Comparison of ENCODE assay signal across 8 cellular contexts in the genomic region with DNA sequence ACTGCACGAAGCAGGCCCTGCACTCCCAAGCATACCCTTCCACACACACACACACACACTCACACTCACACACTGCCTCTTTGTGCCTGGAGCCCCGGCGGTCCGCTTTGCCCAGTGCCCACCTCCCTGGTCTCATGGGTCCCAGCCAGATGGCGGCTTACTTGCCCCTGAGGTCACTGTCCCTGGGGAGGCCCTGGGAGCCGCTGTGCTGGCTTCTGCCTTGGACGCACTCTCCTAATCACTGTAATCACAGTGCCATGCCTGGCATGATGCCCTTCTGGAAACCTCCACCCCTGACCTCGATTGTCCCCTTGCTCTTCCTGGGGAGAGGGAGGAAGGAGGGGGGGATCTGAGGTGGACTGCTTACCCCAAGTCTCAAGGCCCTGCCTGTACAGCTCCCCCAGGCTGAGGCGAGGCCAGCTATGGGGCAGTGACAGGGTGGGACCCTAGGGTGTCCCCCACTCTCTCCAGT. TPM values are rescaled to one million over a fixed set of nuclear protein-coding genes. Genes with fewer than 3 reads are reported as not detected.
A peak's percentile ranks its signal among the peaks of the same experiment; 100 is the strongest.
DNase-seq lines count a peak whose midpoint lies in the region; TF ChIP-seq lines count a peak whose summit lies in the region.

No MANE protein-coding gene starts in this region.

- H3K4me1 ChIP-seq in colonic mucosa: no peaks in the 10 kb centered on the region
- peaks cover 10 to 31% of the 10 kb centered on the region in 2 donors for H3K4me1 ChIP-seq in thyroid gland

- H3K4me3 ChIP-seq in colonic mucosa: no peak overlapping the region
- H3K4me3 ChIP-seq in lower leg skin (ENCODE audit: low read depth, poor library complexity, severe bottlenecking): no peak overlapping the region
- peak overlapping the region in 1 of 3 donors; percentile 26 for H3K4me3 ChIP-seq in thyroid gland (replicated peaks in 1 of 3)

- H3K9me3 ChIP-seq in colonic mucosa: no peaks in the 10 kb centered on the region
- no peaks in the 10 kb centered on the region for H3K9me3 ChIP-seq in thyroid gland

- intact Hi-C loops in colonic mucosa (cut with DNase I): no loop called here
- intact Hi-C loops in lower leg skin (cut with DNase I; ENCODE audit: low total_unique reads): no loop called here
- intact Hi-C loops in thyroid gland (cut with DNase I): no loop called here

- peak overlapping the region; percentile 58 to 69 for H3K9ac ChIP-seq in colonic mucosa (ENCODE audit: low read depth in 2 of 2, low read length in 2 of 2)

- TF ChIP-seq CTCF in colonic mucosa (IDR thresholded peaks at IDR 0.05) (no peak), lower leg skin (IDR thresholded peaks at IDR 0.05) (no peak), thyroid gland (IDR thresholded peaks at IDR 0.05) (no peak)

- TF ChIP-seq POLR2A in lower leg skin (IDR thresholded peaks at IDR 0.05) (no peak), thyroid gland (IDR thresholded peaks at IDR 0.05) (no peak)

- peak; percentile 74 for DNase-seq in HT-29 (ENCODE audit: low spot score)
- no peak for DNase-seq in colonic mucosa
- peak; percentile 62 to 91 for DNase-seq in lower leg skin (ENCODE audit: low spot score in 2 of 2)
- peak; percentile 45 to 57 for DNase-seq in thyroid gland
- DNase-seq in effector CD4-positive, alpha-beta T cell: no peak
- no peak for DNase-seq in NCI-H510A treated with DMSO at 0.1 percent for 48 hours (lab: John Stamatoyannopoulos, UW)
- DNase-seq in SHP77 treated with DMSO at 0.1 percent for 48 hours (lab: John Stamatoyannopoulos, UW): no peak
- DNase-seq in MV-4-11 (lab: John Stamatoyannopoulos, UW): no peak

- WGBS in lower leg skin, 2 donors: 15 to 27% methylated on average over 9 of the region's 9 CpGs
- WGBS in thyroid gland, 2 donors: 25 to 42% methylated on average over 5 to 7 of the region's 9 CpGs

- H3K27me3 ChIP-seq in colonic mucosa (no peaks in the 10 kb centered on the region), thyroid gland (no peaks in the 10 kb centered on the region)

- H3K36me3 ChIP-seq in colonic mucosa (no peaks in the 10 kb centered on the region), thyroid gland (peaks cover 3 to 16% of the 10 kb centered on the region in 2 donors)

- H3K27ac ChIP-seq in colonic mucosa (peak overlapping the region; percentile 57), thyroid gland (peak overlapping the region; percentile 35 to 87 (median 82))

RNA-seq across cellular contexts. Expression of a gene that starts 36.0 kb away (rescaled TPM):
- 326 and 391 TPM in 2 replicates for total RNA-seq in HT-29 (2014; rRNA removed; shearing (Covaris generic))
- total RNA-seq in colonic mucosa (10 to 100 TPM in 1 of 2 donors, 1 to 10 TPM in 1; 4.0 to 14.1 TPM), lower leg skin (100 to 1,000 TPM; 127 to 201 (median 149) TPM), thyroid gland (10 to 100 TPM; 13.0 to 40.8 (median 24.6) TPM)

Comparison
In these comparisons a context has a peak if more than half of its experiments do, and no peak if none do; other contexts are left out.
1. DNase-seq: peak in HT-29 (single experiment), lower leg skin (2 of 2) and thyroid gland (2 of 2); none in colonic mucosa (single experiment), effector CD4-positive, alpha-beta T cell (single experiment), NCI-H510A treated with DMSO at 0.1 percent for 48 hours (single experiment), SHP77 treated with DMSO at 0.1 percent for 48 hours (single experiment) and MV-4-11 (single experiment).